In genomic region chr19:30221176-30221575, GRCh38 we compare ENCODE assay signal across 21 cellular contexts.
DNase-seq lines count a peak whose midpoint lies in the region; ATAC-seq, FAIRE-seq and TF ChIP-seq lines count a peak whose summit lies in the region.
"Had no signal": no experiment of that assay in that cellular context is flagged by ENCODE, and none has a peak within 500 bp of the region (broad histone marks: within the 10 kb centered on the region; RNA-seq: fewer than 3 reads in every experiment).

No MANE protein-coding gene starts in this region.

- H3K36me3 ChIP-seq in mesenchymal stem cell (ENCODE audit: control insufficient read depth in 1 of 2, insufficient read depth in 2 of 2, low read depth in 1 of 2, low read length in 2 of 2): no peaks in the 10 kb centered on the region
- H3K36me3 ChIP-seq: BLaER1, HAP-1 had no signal

- H3K27me3 Mint-ChIP-seq in T-helper 17 cell (peaks cover 60% of the 10 kb centered on the region), neural crest cell (ENCODE audit: low read depth) (peaks cover 47% of the 10 kb centered on the region)

- H3K9me3 Mint-ChIP-seq in neural crest cell: no peaks in the 10 kb centered on the region
- H3K9me3 Mint-ChIP-seq: CD8-positive, alpha-beta T cell; HFFc6 had no signal

- peak overlapping the region; percentile 65 for H3K4me3 Mint-ChIP-seq in T-helper 17 cell
- peak overlapping the region; percentile 6 for H3K4me3 Mint-ChIP-seq in neural crest cell
- H3K4me3 Mint-ChIP-seq: B cell; CD8-positive, alpha-beta T cell; HFFc6 had no signal

- H3K9me3 ChIP-seq in T-helper 17 cell (ENCODE audit: control insufficient read depth, low read length, poor library complexity, severe bottlenecking): no peaks in the 10 kb centered on the region
- no peaks in the 10 kb centered on the region for H3K9me3 ChIP-seq in mesenchymal stem cell (ENCODE audit: control insufficient read depth, low read length)
- H3K9me3 ChIP-seq: Caco-2, HAP-1 had no signal

- peaks cover 53 to 58% of the 10 kb centered on the region in 2 experiments for H3K27me3 ChIP-seq in mesenchymal stem cell (ENCODE audit: control insufficient read depth in 1 of 2, insufficient read depth in 1 of 2, low read length in 2 of 2)

- H3K4me1 Mint-ChIP-seq in T-helper 17 cell (peaks cover 9% of the 10 kb centered on the region), neural crest cell (peaks cover 24% of the 10 kb centered on the region)

- H2BK5ac ChIP-seq in mesenchymal stem cell (ENCODE audit: low read depth, low read length, poor library complexity, severe bottlenecking): no peak overlapping the region

- H4K91ac ChIP-seq in mesenchymal stem cell (ENCODE audit: low read length): peak overlapping the region; percentile 39

- 60% methylated on average over 4 of the region's 6 CpGs for WGBS in mesenchymal stem cell

- H2BK12ac ChIP-seq in mesenchymal stem cell (ENCODE audit: low read length in 2 of 2): no peak overlapping the region

- peaks cover 16% of the 10 kb centered on the region for H3K4me1 ChIP-seq in mesenchymal stem cell (ENCODE audit: control insufficient read depth, insufficient read depth, low read depth, low read length)
- H3K4me1 ChIP-seq: BLaER1, Caco-2 had no signal

- H3K79me1 ChIP-seq in mesenchymal stem cell (replicated peaks; ENCODE audit: low read length, poor library complexity, severe bottlenecking): no peaks in the 10 kb centered on the region

- no peak overlapping the region for H3K4me2 ChIP-seq in mesenchymal stem cell (ENCODE audit: low read length, poor library complexity, severe bottlenecking)
- H3K4me2 ChIP-seq: BLaER1 had no signal

- no peak overlapping the region for H4K8ac ChIP-seq in mesenchymal stem cell (ENCODE audit: low read length)

- no peak overlapping the region for H3K14ac ChIP-seq in mesenchymal stem cell (ENCODE audit: low read length in 2 of 2)

- no peak overlapping the region for H2AFZ ChIP-seq in mesenchymal stem cell (ENCODE audit: low read depth, low read length)

- H2BK120ac ChIP-seq in mesenchymal stem cell (ENCODE audit: low read depth, low read length): no peak overlapping the region

- no peak for ATAC-seq in T-helper 17 cell
- ATAC-seq: CD8-positive, alpha-beta T cell had no signal

- DNase-seq in T-helper 17 cell: no peak
- DNase-seq in mesenchymal stem cell: no peak
- no peak for DNase-seq in neural crest cell (ENCODE audit: low read depth, low spot score)
- no peak for DNase-seq in urothelium cell line (ENCODE audit: low spot score)
- no peak for DNase-seq in NCI-H526 treated with DMSO at 0.1 percent for 48 hours (lab: John Stamatoyannopoulos, UW)
- no peak for DNase-seq in A172 (ENCODE audit: low spot score)
- no peak for DNase-seq in GM19239 (ENCODE audit: insufficient read length, low spot score)
- DNase-seq: Caco-2; CD4-positive, CD25-positive, alpha-beta regulatory T cell; CD8-positive, alpha-beta T cell; DMS153; DND-41; GOT3; HFFc6 had no signal

- H3K36me3 Mint-ChIP-seq in T-helper 17 cell (ENCODE audit: low read depth) (peaks cover 8% of the 10 kb centered on the region), neural crest cell (ENCODE audit: low read depth) (no peaks in the 10 kb centered on the region)
- H3K36me3 Mint-ChIP-seq: CD8-positive, alpha-beta T cell had no signal

- H3K4ac ChIP-seq in mesenchymal stem cell (ENCODE audit: low read depth in 1 of 2, low read length in 2 of 2): no peak overlapping the region

- H2BK15ac ChIP-seq in mesenchymal stem cell (ENCODE audit: low read depth, poor library complexity, severe bottlenecking): no peak overlapping the region

- no peak overlapping the region for H3K9ac ChIP-seq in mesenchymal stem cell (ENCODE audit: low read length)
- H3K9ac ChIP-seq: BLaER1 had no signal

- H3K27ac Mint-ChIP-seq in T-helper 17 cell: no peak overlapping the region
- no peak overlapping the region for H3K27ac Mint-ChIP-seq in neural crest cell (ENCODE audit: unreplicated experiment)
- H3K27ac Mint-ChIP-seq: B cell; CD4-positive, CD25-positive, alpha-beta regulatory T cell; CD8-positive, alpha-beta T cell; HFFc6 had no signal

- no peak overlapping the region for H3K18ac ChIP-seq in mesenchymal stem cell (ENCODE audit: low read depth in 1 of 2, low read length in 2 of 2)

- H3K23ac ChIP-seq in mesenchymal stem cell (ENCODE audit: low read length in 2 of 2): no peak overlapping the region

- H3K4me3 ChIP-seq in mesenchymal stem cell (ENCODE audit: insufficient read depth in 1 of 2, low read depth in 1 of 2, low read length in 2 of 2): no peak overlapping the region
- H3K4me3 ChIP-seq: BLaER1, HAP-1 had no signal

- no peak for TF ChIP-seq CTCF in neural crest cell (conservative IDR thresholded peaks at IDR 0.05)

- FAIRE-seq in urothelium cell line (lab: Jason Lieb, UNC) (peak; percentile 58), GM19239 (lab: Jason Lieb, UNC) (no peak)
- FAIRE-seq: A204.1, G401.6, H54 had no signal

- H3K27ac ChIP-seq in mesenchymal stem cell (ENCODE audit: low read length, poor library complexity, severe bottlenecking): no peak overlapping the region
- H3K27ac ChIP-seq: BLaER1, C4-2B had no signal

- H2AK5ac ChIP-seq in mesenchymal stem cell (ENCODE audit: low read length, severe bottlenecking): no peak overlapping the region
